Comparison of ENCODE assay signal across 1 cellular context in genomic region chr10:101273330-101273729, GRCh38.
TF ChIP-seq lines count a peak whose summit lies in the region.

No MANE protein-coding gene starts in this region.

TF ChIP-seq in HepG2, 621 proteins besides CTCF, POLR2A, EP300 and RAD21 (continued from another document):
- peak; percentile 38; the same call in 1 of the 2 replicates for TF ChIP-seq MNT (IDR thresholded peaks at IDR 0.05)
